ENCODE assay signal across 14 cellular contexts in the genomic region with DNA sequence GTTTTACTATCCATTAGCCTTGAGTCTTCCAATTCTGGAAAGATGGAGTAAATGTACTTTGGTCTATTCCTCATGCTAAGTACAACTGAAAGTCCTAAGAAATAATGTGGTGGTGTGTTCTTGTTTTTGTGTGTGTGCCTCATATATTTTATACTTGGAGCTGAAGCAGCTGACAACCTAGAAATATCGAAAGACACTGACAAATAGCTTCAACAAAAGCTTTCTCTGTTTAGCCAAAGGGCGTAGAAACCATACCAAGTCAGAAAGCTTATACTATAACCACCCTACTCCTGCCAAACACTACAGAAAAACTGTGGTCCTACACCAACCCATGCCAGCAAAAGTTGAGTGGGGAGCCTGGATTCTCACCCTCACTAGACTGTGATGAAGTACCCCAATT.
DNase-seq lines count a peak whose midpoint lies in the region; ATAC-seq and TF ChIP-seq lines count a peak whose summit lies in the region.
"Had no signal": no experiment of that assay in that cellular context is flagged by ENCODE, and none has a peak within 500 bp of the region (broad histone marks: within the 10 kb centered on the region; RNA-seq: fewer than 3 reads in every experiment).

No MANE protein-coding gene starts in this region.

- TF ChIP-seq POLR2A in GM18505 (IDR thresholded peaks at IDR 0.05; ENCODE audit: borderline replicate concordance, extremely low read depth, insufficient read depth, insufficient read length): no peak

- ATAC-seq in HG02571 (IDR thresholded peaks at IDR 0.05; ENCODE audit: unreplicated experiment) (no peak), GM18517 (IDR thresholded peaks at IDR 0.05; ENCODE audit: unreplicated experiment) (no peak), GM18505 (IDR thresholded peaks at IDR 0.05; ENCODE audit: unreplicated experiment) (no peak)
- ATAC-seq: CD8-positive, alpha-beta T cell; GM12878 had no signal

- DNase-seq in COLO829 (ENCODE audit: low spot score) (peak; percentile 35), epidermal melanocyte (ENCODE audit: insufficient read length, low spot score) (peak; percentile 16), medulla oblongata (ENCODE audit: extremely low spot score) (peak; percentile 5)
- DNase-seq: CD4-positive, CD25-positive, alpha-beta regulatory T cell; CD8-positive, alpha-beta T cell; DMS 273 treated with DMSO at 0.1 percent for 48 hours; DMS79; EL; GDM1; GOT3 had no signal
